ENCODE assay signal across 15 cellular contexts in the genomic region with DNA sequence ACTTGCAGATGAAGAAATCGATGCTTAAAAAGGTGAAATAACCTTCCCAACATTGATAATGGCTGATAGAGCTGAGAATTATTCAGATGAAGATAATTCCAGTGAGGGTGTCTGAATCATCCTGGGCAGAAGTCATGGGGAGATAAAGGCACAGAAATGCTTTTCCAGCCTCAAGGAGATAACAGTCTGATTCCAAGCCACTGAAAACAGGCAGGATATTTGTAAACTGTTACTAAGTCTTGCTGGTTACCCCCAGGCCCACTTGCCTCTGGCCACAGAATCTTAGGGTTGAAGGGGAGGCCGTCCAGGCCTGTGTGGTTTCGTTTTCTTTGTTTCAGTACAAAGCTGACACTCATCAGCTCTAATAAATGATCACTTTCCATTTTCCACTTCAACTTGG.
DNase-seq lines count a peak whose midpoint lies in the region; ATAC-seq and TF ChIP-seq lines count a peak whose summit lies in the region.
"Had no signal": no experiment of that assay in that cellular context is flagged by ENCODE, and none has a peak within 500 bp of the region (broad histone marks: within the 10 kb centered on the region; RNA-seq: fewer than 3 reads in every experiment).

No MANE protein-coding gene starts in this region.

- no peak overlapping the region for H2AFZ ChIP-seq in osteoblast (ENCODE audit: low read length)
- H2AFZ ChIP-seq: hepatocyte had no signal

- POLR2A ChIA-PET in activated CD8-positive, alpha-beta T cell treated with anti-CD3 and anti-CD28 coated beads, Interleukin-2, amount 10 ng/mL, durations not matched to agents 7 days and 5 days (lab: Charles Lee): no interaction called here
- POLR2A ChIA-PET in activated CD4-positive, alpha-beta memory T cell treated with anti-CD3 and anti-CD28 coated beads, Interleukin-2, amount 10 ng/mL, durations not matched to agents 7 days and 5 days (lab: Charles Lee): interaction anchor here (1.2 kb wide), 1 partner anchor 48 kb away, joined by 3 read pairs; no protein-coding TSS in a partner anchor

- H3K4me1 ChIP-seq in osteoblast (ENCODE audit: insufficient read depth, low read length): peaks cover 6% of the 10 kb centered on the region
- H3K4me1 ChIP-seq: tibial artery had no signal

- H4K20me1 ChIP-seq in osteoblast (ENCODE audit: insufficient read depth, low read length): no peaks in the 10 kb centered on the region

- no peaks in the 10 kb centered on the region for H3K9me3 Mint-ChIP-seq in activated CD8-positive, alpha-beta memory T cell treated with anti-CD3 and anti-CD28 coated beads, Interleukin-2, amount 10 ng/mL, durations not matched to agents 7 days and 5 days (ENCODE audit: low read depth)
- H3K9me3 Mint-ChIP-seq in activated CD8-positive, alpha-beta T cell treated with anti-CD3 and anti-CD28 coated beads, Interleukin-2, amount 10 ng/mL, durations not matched to agents 7 days and 5 days (ENCODE audit: insufficient read depth): no peaks in the 10 kb centered on the region
- no peaks in the 10 kb centered on the region for H3K9me3 Mint-ChIP-seq in activated CD4-positive, alpha-beta memory T cell treated with anti-CD3 and anti-CD28 coated beads, Interleukin-2, amount 10 ng/mL, durations not matched to agents 7 days and 5 days
- H3K9me3 Mint-ChIP-seq: activated T-helper 1 cell treated with anti-CD3 and anti-CD28 coated beads, Interleukin-12 subunit alpha, Interleukin-12 subunit beta, Interleukin-2, Interleukin-4 antibody, amounts not matched to agents 30 ng/mL and 10 ng/mL and 1 ng/mL, durations not matched to agents 14 hours and 24 hours and 36 hours had no signal

- peaks cover 68% of the 10 kb centered on the region for H3K4me1 Mint-ChIP-seq in activated CD8-positive, alpha-beta memory T cell treated with anti-CD3 and anti-CD28 coated beads, Interleukin-2, amount 10 ng/mL, durations not matched to agents 7 days and 5 days
- peaks cover 62% of the 10 kb centered on the region for H3K4me1 Mint-ChIP-seq in activated CD8-positive, alpha-beta T cell treated with anti-CD3 and anti-CD28 coated beads, Interleukin-2, amount 10 ng/mL, durations not matched to agents 7 days and 5 days (ENCODE audit: low read depth)
- peaks cover 62% of the 10 kb centered on the region for H3K4me1 Mint-ChIP-seq in activated CD4-positive, alpha-beta memory T cell treated with anti-CD3 and anti-CD28 coated beads, Interleukin-2, amount 10 ng/mL, durations not matched to agents 7 days and 5 days

- H3K4me3 ChIP-seq in osteoblast (ENCODE audit: insufficient read depth, low read length): no peak overlapping the region
- H3K4me3 ChIP-seq: hepatocyte, lung, tibial artery had no signal

- DNase-seq in activated CD8-positive, alpha-beta memory T cell treated with anti-CD3 and anti-CD28 coated beads, Interleukin-2, amount 10 ng/mL, durations not matched to agents 7 days and 5 days: no peak
- no peak for DNase-seq in activated CD8-positive, alpha-beta memory T cell treated with anti-CD3 and anti-CD28 coated beads, Interleukin-2, amount 50 U/mL, for 48 hours
- DNase-seq in activated CD8-positive, alpha-beta T cell treated with anti-CD3 and anti-CD28 coated beads, Interleukin-2, amount 10 ng/mL, durations not matched to agents 7 days and 5 days: no peak
- DNase-seq in osteoblast (ENCODE audit: insufficient read length, low spot score, missing footprints) (no peak), NCI-H2196 treated with DMSO at 0.1 percent for 48 hours (lab: John Stamatoyannopoulos, UW; ENCODE audit: unreplicated experiment) (no peak), SW480 (ENCODE audit: low spot score) (no peak)
- no peak for DNase-seq in activated CD4-positive, alpha-beta memory T cell treated with anti-CD3 and anti-CD28 coated beads, Interleukin-2, amount 10 ng/mL, durations not matched to agents 7 days and 5 days
- DNase-seq: cerebellar nuclear complex, KBM-7, NCI-H1930, tibial artery had no signal

- H3K36me3 Mint-ChIP-seq in activated CD8-positive, alpha-beta memory T cell treated with anti-CD3 and anti-CD28 coated beads, Interleukin-2, amount 10 ng/mL, durations not matched to agents 7 days and 5 days: peaks cover 8% of the 10 kb centered on the region
- peaks cover 11% of the 10 kb centered on the region for H3K36me3 Mint-ChIP-seq in activated CD8-positive, alpha-beta T cell treated with anti-CD3 and anti-CD28 coated beads, Interleukin-2, amount 10 ng/mL, durations not matched to agents 7 days and 5 days (ENCODE audit: low read depth)
- peaks cover 19% of the 10 kb centered on the region for H3K36me3 Mint-ChIP-seq in activated CD4-positive, alpha-beta memory T cell treated with anti-CD3 and anti-CD28 coated beads, Interleukin-2, amount 10 ng/mL, durations not matched to agents 7 days and 5 days (ENCODE audit: low read depth)

- TF ChIP-seq CTCF in osteoblast (IDR thresholded peaks at IDR 0.05; ENCODE audit: extremely low read depth, low read depth, low read length): no peak

- no peaks in the 10 kb centered on the region for H3K36me3 ChIP-seq in osteoblast (ENCODE audit: insufficient read depth, low read length)
- H3K36me3 ChIP-seq: tibial artery had no signal

- H3K27me3 Mint-ChIP-seq in activated CD8-positive, alpha-beta memory T cell treated with anti-CD3 and anti-CD28 coated beads, Interleukin-2, amount 10 ng/mL, durations not matched to agents 7 days and 5 days: no peaks in the 10 kb centered on the region
- H3K27me3 Mint-ChIP-seq in activated CD8-positive, alpha-beta T cell treated with anti-CD3 and anti-CD28 coated beads, Interleukin-2, amount 10 ng/mL, durations not matched to agents 7 days and 5 days (ENCODE audit: low read depth): no peaks in the 10 kb centered on the region
- no peaks in the 10 kb centered on the region for H3K27me3 Mint-ChIP-seq in activated CD4-positive, alpha-beta memory T cell treated with anti-CD3 and anti-CD28 coated beads, Interleukin-2, amount 10 ng/mL, durations not matched to agents 7 days and 5 days

- CTCF ChIA-PET in activated CD8-positive, alpha-beta memory T cell treated with anti-CD3 and anti-CD28 coated beads, Interleukin-2, amount 10 ng/mL, durations not matched to agents 7 days and 5 days (lab: Charles Lee): interaction anchor here (1.0 to 1.2 kb wide), 4 partner anchors 12 to 68 kb away, joined by 3 read pairs; no protein-coding TSS in a partner anchor
- CTCF ChIA-PET in activated CD8-positive, alpha-beta T cell treated with anti-CD3 and anti-CD28 coated beads, Interleukin-2, amount 10 ng/mL, durations not matched to agents 7 days and 5 days (lab: Charles Lee): interaction anchor here (1.0 to 2.1 kb wide), 6 partner anchors 10 to 135 kb away, joined by 3 to 8 read pairs (median 4); no protein-coding TSS in a partner anchor
- CTCF ChIA-PET in activated CD4-positive, alpha-beta memory T cell treated with anti-CD3 and anti-CD28 coated beads, Interleukin-2, amount 10 ng/mL, durations not matched to agents 7 days and 5 days (lab: Charles Lee): no interaction called here

- no peaks in the 10 kb centered on the region for H3K9me3 ChIP-seq in osteoblast (ENCODE audit: low read depth, low read length)
- H3K9me3 ChIP-seq: tibial artery had no signal

- peak overlapping the region; percentile 82 for H3K27ac Mint-ChIP-seq in activated CD8-positive, alpha-beta memory T cell treated with anti-CD3 and anti-CD28 coated beads, Interleukin-2, amount 10 ng/mL, durations not matched to agents 7 days and 5 days
- no peak overlapping the region for H3K27ac Mint-ChIP-seq in activated CD8-positive, alpha-beta T cell treated with anti-CD3 and anti-CD28 coated beads, Interleukin-2, amount 10 ng/mL, durations not matched to agents 7 days and 5 days
- H3K27ac Mint-ChIP-seq in activated CD4-positive, alpha-beta memory T cell treated with anti-CD3 and anti-CD28 coated beads, Interleukin-2, amount 10 ng/mL, durations not matched to agents 7 days and 5 days: no peak overlapping the region

- H3K27ac ChIP-seq in osteoblast (ENCODE audit: low read depth, low read length): no peak overlapping the region
- H3K27ac ChIP-seq: hepatocyte, tibial artery had no signal

- ATAC-seq in activated CD8-positive, alpha-beta memory T cell treated with anti-CD3 and anti-CD28 coated beads, Interleukin-2, amount 10 ng/mL, durations not matched to agents 7 days and 5 days: peak; percentile 51
- ATAC-seq in HG02678 (IDR thresholded peaks at IDR 0.05; ENCODE audit: unreplicated experiment): peak; percentile 72
- peak; percentile 11 for ATAC-seq in activated CD8-positive, alpha-beta T cell treated with anti-CD3 and anti-CD28 coated beads, Interleukin-2, amount 10 ng/mL, durations not matched to agents 7 days and 5 days

- H3K4me3 Mint-ChIP-seq in activated CD8-positive, alpha-beta memory T cell treated with anti-CD3 and anti-CD28 coated beads, Interleukin-2, amount 10 ng/mL, durations not matched to agents 7 days and 5 days: peak overlapping the region; percentile 41
- H3K4me3 Mint-ChIP-seq in activated CD8-positive, alpha-beta T cell treated with anti-CD3 and anti-CD28 coated beads, Interleukin-2, amount 10 ng/mL, durations not matched to agents 7 days and 5 days: no peak overlapping the region
- no peak overlapping the region for H3K4me3 Mint-ChIP-seq in activated CD4-positive, alpha-beta memory T cell treated with anti-CD3 and anti-CD28 coated beads, Interleukin-2, amount 10 ng/mL, durations not matched to agents 7 days and 5 days

- H3K79me2 ChIP-seq in osteoblast (ENCODE audit: insufficient read depth, low read length): no peaks in the 10 kb centered on the region
- H3K79me2 ChIP-seq: hepatocyte had no signal

- H3K4me2 ChIP-seq in osteoblast (ENCODE audit: insufficient read depth, low read length): peak overlapping the region; percentile 24
- H3K4me2 ChIP-seq: hepatocyte had no signal

- no peaks in the 10 kb centered on the region for H3K27me3 ChIP-seq in osteoblast (ENCODE audit: insufficient read depth, low read length)
- H3K27me3 ChIP-seq: hepatocyte, tibial artery had no signal

Comparison
In these comparisons a context has a peak if more than half of its experiments do, and no peak if none do; other contexts are left out.
1. ATAC-seq: peak in every context shown above with its lines; median percentile 72 in HG02678; 51 in activated CD8-positive, alpha-beta memory T cell treated with anti-CD3 and anti-CD28 coated beads, Interleukin-2, amount 10 ng/mL, durations not matched to agents 7 days and 5 days; 11 in activated CD8-positive, alpha-beta T cell treated with anti-CD3 and anti-CD28 coated beads, Interleukin-2, amount 10 ng/mL, durations not matched to agents 7 days and 5 days.